1 cellular context compared by ENCODE assay signal in genomic region chr18:30705943-30706342, GRCh38.
TF ChIP-seq lines count a peak whose summit lies in the region.

No MANE protein-coding gene starts in this region.

TF ChIP-seq in K562, 482 proteins besides CTCF, POLR2A, EP300 and RAD21 (continued from another document):
- TF ChIP-seq, protein P1, sequence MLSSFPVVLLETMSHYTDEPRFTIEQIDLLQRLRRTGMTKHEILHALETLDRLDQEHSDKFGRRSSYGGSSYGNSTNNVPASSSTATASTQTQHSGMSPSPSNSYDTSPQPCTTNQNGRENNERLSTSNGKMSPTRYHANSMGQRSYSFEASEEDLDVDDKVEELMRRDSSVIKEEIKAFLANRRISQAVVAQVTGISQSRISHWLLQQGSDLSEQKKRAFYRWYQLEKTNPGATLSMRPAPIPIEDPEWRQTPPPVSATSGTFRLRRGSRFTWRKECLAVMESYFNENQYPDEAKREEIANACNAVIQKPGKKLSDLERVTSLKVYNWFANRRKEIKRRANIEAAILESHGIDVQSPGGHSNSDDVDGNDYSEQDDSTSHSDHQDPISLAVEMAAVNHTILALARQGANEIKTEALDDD (IDR thresholded peaks at IDR 0.05) = peak; percentile 92
- TF ChIP-seq ATF2 (CRISPR knock-in tag; IDR thresholded peaks at IDR 0.05) (no peak), DPF2 (IDR thresholded peaks at IDR 0.05) (peak; percentile 46; the same call in 1 of the 2 replicates), SOX6 (IDR thresholded peaks at IDR 0.05) (0 out of 2 replicates have a peak, but pooled peaks have one; percentile 14), ARID1B (IDR thresholded peaks at IDR 0.05) (peak; percentile 69), PML (IDR thresholded peaks at IDR 0.05; ENCODE audit: low read length) (no peak), STAT5A (IDR thresholded peaks at IDR 0.05; ENCODE audit: borderline replicate concordance, low read length) (peak; percentile 41), TCF7 (IDR thresholded peaks at IDR 0.05; ENCODE audit: borderline replicate concordance) (no peak), ESRRA (IDR thresholded peaks at IDR 0.05; ENCODE audit: borderline replicate concordance, low read depth) (peak; percentile 52; the same call in 1 of the 2 replicates), SMARCA4 (IDR thresholded peaks at IDR 0.05) (peak; percentile 76), ZNF134 (CRISPR knock-in tag; conservative IDR thresholded peaks at IDR 0.05) (no peak), CBFA2T3 (IDR thresholded peaks at IDR 0.05) (peak; percentile 46; the same call in 1 of the 2 replicates), JUND (IDR thresholded peaks at IDR 0.05; ENCODE audit: borderline replicate concordance, low read depth, low read length) (peak; percentile 54; the same call in 1 of the 2 replicates), JUND (tag; IDR thresholded peaks at IDR 0.05; ENCODE audit: borderline replicate concordance, low read depth, low read length) (no peak; the same call in 2 of the 3 replicates), EP400 (IDR thresholded peaks at IDR 0.05) (0 out of 2 replicates have a peak, but pooled peaks have one; percentile 18), CXXC5 (CRISPR knock-in tag; IDR thresholded peaks at IDR 0.05) (peak; percentile 74), ZNF644 (tag; IDR thresholded peaks at IDR 0.05; ENCODE audit: low read depth) (no peak), SIN3B (IDR thresholded peaks at IDR 0.05; ENCODE audit: low read depth) (no peak), UBTF (IDR thresholded peaks at IDR 0.05; ENCODE audit: borderline replicate concordance in 1 of 2, low read depth in 2 of 2, low read length in 2 of 2) (no peak)
- TF ChIP-seq, protein P2, sequence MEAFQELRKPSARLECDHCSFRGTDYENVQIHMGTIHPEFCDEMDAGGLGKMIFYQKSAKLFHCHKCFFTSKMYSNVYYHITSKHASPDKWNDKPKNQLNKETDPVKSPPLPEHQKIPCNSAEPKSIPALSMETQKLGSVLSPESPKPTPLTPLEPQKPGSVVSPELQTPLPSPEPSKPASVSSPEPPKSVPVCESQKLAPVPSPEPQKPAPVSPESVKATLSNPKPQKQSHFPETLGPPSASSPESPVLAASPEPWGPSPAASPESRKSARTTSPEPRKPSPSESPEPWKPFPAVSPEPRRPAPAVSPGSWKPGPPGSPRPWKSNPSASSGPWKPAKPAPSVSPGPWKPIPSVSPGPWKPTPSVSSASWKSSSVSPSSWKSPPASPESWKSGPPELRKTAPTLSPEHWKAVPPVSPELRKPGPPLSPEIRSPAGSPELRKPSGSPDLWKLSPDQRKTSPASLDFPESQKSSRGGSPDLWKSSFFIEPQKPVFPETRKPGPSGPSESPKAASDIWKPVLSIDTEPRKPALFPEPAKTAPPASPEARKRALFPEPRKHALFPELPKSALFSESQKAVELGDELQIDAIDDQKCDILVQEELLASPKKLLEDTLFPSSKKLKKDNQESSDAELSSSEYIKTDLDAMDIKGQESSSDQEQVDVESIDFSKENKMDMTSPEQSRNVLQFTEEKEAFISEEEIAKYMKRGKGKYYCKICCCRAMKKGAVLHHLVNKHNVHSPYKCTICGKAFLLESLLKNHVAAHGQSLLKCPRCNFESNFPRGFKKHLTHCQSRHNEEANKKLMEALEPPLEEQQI (IDR thresholded peaks at IDR 0.05) = peak; percentile 61; the same call in 1 of the 2 replicates
